Comparison of ENCODE assay signal across 20 cellular contexts in genomic region chr12:54042033-54042432, GRCh38. TPM values are rescaled to one million over a fixed set of nuclear protein-coding genes. Genes with fewer than 3 reads are reported as not detected.
"Had no signal": no experiment of that assay in that cellular context is flagged by ENCODE, and none has a peak within 500 bp of the region (broad histone marks: within the 10 kb centered on the region; RNA-seq: fewer than 3 reads in every experiment).

No MANE protein-coding gene starts in this region.

RNA-seq across cellular contexts. Expression of gene HOXC5, which starts 9.2 kb away (rescaled TPM):
- total RNA-seq: activated B cell treated with CpG ODN at 0.5 μM for 24 hours; activated CD4-positive, alpha-beta memory T cell treated with anti-CD3 and anti-CD28 coated beads for 36 hours; activated CD4-positive, alpha-beta T cell treated with anti-CD3 and anti-CD28 coated beads, Interleukin-2, amount 10 ng/mL, durations not matched to agents 24 days and 14 days; activated CD8-positive, alpha-beta memory T cell treated with anti-CD3 and anti-CD28 coated beads for 36 hours; activated CD8-positive, alpha-beta T cell treated with anti-CD3 and anti-CD28 coated beads for 36 hours; activated naive CD4-positive, alpha-beta T cell treated with anti-CD3 and anti-CD28 coated beads for 36 hours; activated naive CD4-positive, alpha-beta T cell treated with anti-CD3 and anti-CD28 coated beads, Interleukin-2, amount 50 U/mL, for 72 hours; activated naive CD8-positive, alpha-beta T cell treated with anti-CD3 and anti-CD28 coated beads for 36 hours; activated T-cell treated with anti-CD3 and anti-CD28 coated beads, Interleukin-2, amount 50 U/mL, for 4 hours; activated T-cell treated with anti-CD3 and anti-CD28 coated beads, Interleukin-2, amount 50 U/mL, for 72 hours; activated T-helper 1 cell treated with anti-CD3 and anti-CD28 coated beads, Interleukin-12 subunit alpha, Interleukin-12 subunit beta, Interleukin-2, Interleukin-4 antibody, amounts not matched to agents 30 ng/mL and 10 ng/mL and 1 ng/mL, durations not matched to agents 14 hours and 24 hours and 36 hours; activated T-helper 17 cell treated with anti-CD3 and anti-CD28 coated beads, Interleukin-2, amount 50 U/mL, for 72 hours; astrocyte; body of pancreas; cardiac septum; cerebellum; T-cell; T-helper 1 cell treated with Interleukin-12 subunit alpha and Interleukin-12 subunit beta and Interleukin-4 antibody, amounts not matched to agents 30 ng/mL and 1 ng/mL, for 36 hours; T-helper 17 cell; T-helper 2 cell treated with Interferon-gamma antibody and Interleukin-4, amounts not matched to agents 100 ng/mL and 5 ng/mL, for 36 hours had no signal

RNA-seq across cellular contexts. Expression of gene HOXC4, which starts 11.6 kb away (rescaled TPM):
- total RNA-seq: activated CD4-positive, alpha-beta T cell treated with anti-CD3 and anti-CD28 coated beads, Interleukin-2, amount 10 ng/mL, durations not matched to agents 24 days and 14 days; activated T-helper 1 cell treated with anti-CD3 and anti-CD28 coated beads, Interleukin-12 subunit alpha, Interleukin-12 subunit beta, Interleukin-2, Interleukin-4 antibody, amounts not matched to agents 30 ng/mL and 10 ng/mL and 1 ng/mL, durations not matched to agents 14 hours and 24 hours and 36 hours; astrocyte; body of pancreas; cardiac septum; cerebellum; T-helper 17 cell; T-helper 2 cell treated with Interferon-gamma antibody and Interleukin-4, amounts not matched to agents 100 ng/mL and 5 ng/mL, for 36 hours had no signal

RNA-seq across cellular contexts. Expression of gene HOXC6, which starts 13.8 kb away (rescaled TPM):
- total RNA-seq: activated B cell treated with CpG ODN at 0.5 μM for 24 hours; activated CD4-positive, alpha-beta memory T cell treated with anti-CD3 and anti-CD28 coated beads for 36 hours; activated CD4-positive, alpha-beta T cell treated with anti-CD3 and anti-CD28 coated beads, Interleukin-2, amount 10 ng/mL, durations not matched to agents 24 days and 14 days; activated CD8-positive, alpha-beta memory T cell treated with anti-CD3 and anti-CD28 coated beads for 36 hours; activated CD8-positive, alpha-beta T cell treated with anti-CD3 and anti-CD28 coated beads for 36 hours; activated naive CD4-positive, alpha-beta T cell treated with anti-CD3 and anti-CD28 coated beads for 36 hours; activated naive CD4-positive, alpha-beta T cell treated with anti-CD3 and anti-CD28 coated beads, Interleukin-2, amount 50 U/mL, for 72 hours; activated naive CD8-positive, alpha-beta T cell treated with anti-CD3 and anti-CD28 coated beads for 36 hours; activated T-cell treated with anti-CD3 and anti-CD28 coated beads, Interleukin-2, amount 50 U/mL, for 4 hours; activated T-cell treated with anti-CD3 and anti-CD28 coated beads, Interleukin-2, amount 50 U/mL, for 72 hours; activated T-helper 1 cell treated with anti-CD3 and anti-CD28 coated beads, Interleukin-12 subunit alpha, Interleukin-12 subunit beta, Interleukin-2, Interleukin-4 antibody, amounts not matched to agents 30 ng/mL and 10 ng/mL and 1 ng/mL, durations not matched to agents 14 hours and 24 hours and 36 hours; activated T-helper 17 cell treated with anti-CD3 and anti-CD28 coated beads, Interleukin-2, amount 50 U/mL, for 72 hours; astrocyte; body of pancreas; cerebellum; T-cell; T-helper 1 cell treated with Interleukin-12 subunit alpha and Interleukin-12 subunit beta and Interleukin-4 antibody, amounts not matched to agents 30 ng/mL and 1 ng/mL, for 36 hours; T-helper 17 cell; T-helper 2 cell treated with Interferon-gamma antibody and Interleukin-4, amounts not matched to agents 100 ng/mL and 5 ng/mL, for 36 hours had no signal

RNA-seq across cellular contexts. Expression of gene HOXC8, which starts 33.2 kb away (rescaled TPM):
- total RNA-seq: activated B cell treated with CpG ODN at 0.5 μM for 24 hours; activated CD4-positive, alpha-beta memory T cell treated with anti-CD3 and anti-CD28 coated beads for 36 hours; activated CD4-positive, alpha-beta T cell treated with anti-CD3 and anti-CD28 coated beads, Interleukin-2, amount 10 ng/mL, durations not matched to agents 24 days and 14 days; activated CD8-positive, alpha-beta memory T cell treated with anti-CD3 and anti-CD28 coated beads for 36 hours; activated CD8-positive, alpha-beta T cell treated with anti-CD3 and anti-CD28 coated beads for 36 hours; activated naive CD4-positive, alpha-beta T cell treated with anti-CD3 and anti-CD28 coated beads for 36 hours; activated naive CD4-positive, alpha-beta T cell treated with anti-CD3 and anti-CD28 coated beads, Interleukin-2, amount 50 U/mL, for 72 hours; activated naive CD8-positive, alpha-beta T cell treated with anti-CD3 and anti-CD28 coated beads for 36 hours; activated T-cell treated with anti-CD3 and anti-CD28 coated beads, Interleukin-2, amount 50 U/mL, for 4 hours; activated T-cell treated with anti-CD3 and anti-CD28 coated beads, Interleukin-2, amount 50 U/mL, for 72 hours; activated T-helper 1 cell treated with anti-CD3 and anti-CD28 coated beads, Interleukin-12 subunit alpha, Interleukin-12 subunit beta, Interleukin-2, Interleukin-4 antibody, amounts not matched to agents 30 ng/mL and 10 ng/mL and 1 ng/mL, durations not matched to agents 14 hours and 24 hours and 36 hours; activated T-helper 17 cell treated with anti-CD3 and anti-CD28 coated beads, Interleukin-2, amount 50 U/mL, for 72 hours; astrocyte; body of pancreas; cardiac septum; cerebellum; T-cell; T-helper 1 cell treated with Interleukin-12 subunit alpha and Interleukin-12 subunit beta and Interleukin-4 antibody, amounts not matched to agents 30 ng/mL and 1 ng/mL, for 36 hours; T-helper 17 cell; T-helper 2 cell treated with Interferon-gamma antibody and Interleukin-4, amounts not matched to agents 100 ng/mL and 5 ng/mL, for 36 hours had no signal

RNA-seq across cellular contexts. Expression of gene HOXC9, which starts 42.1 kb away (rescaled TPM):
- total RNA-seq: activated B cell treated with CpG ODN at 0.5 μM for 24 hours; activated CD4-positive, alpha-beta memory T cell treated with anti-CD3 and anti-CD28 coated beads for 36 hours; activated CD4-positive, alpha-beta T cell treated with anti-CD3 and anti-CD28 coated beads, Interleukin-2, amount 10 ng/mL, durations not matched to agents 24 days and 14 days; activated CD8-positive, alpha-beta memory T cell treated with anti-CD3 and anti-CD28 coated beads for 36 hours; activated CD8-positive, alpha-beta T cell treated with anti-CD3 and anti-CD28 coated beads for 36 hours; activated naive CD4-positive, alpha-beta T cell treated with anti-CD3 and anti-CD28 coated beads for 36 hours; activated naive CD4-positive, alpha-beta T cell treated with anti-CD3 and anti-CD28 coated beads, Interleukin-2, amount 50 U/mL, for 72 hours; activated naive CD8-positive, alpha-beta T cell treated with anti-CD3 and anti-CD28 coated beads for 36 hours; activated T-cell treated with anti-CD3 and anti-CD28 coated beads, Interleukin-2, amount 50 U/mL, for 4 hours; activated T-cell treated with anti-CD3 and anti-CD28 coated beads, Interleukin-2, amount 50 U/mL, for 72 hours; activated T-helper 1 cell treated with anti-CD3 and anti-CD28 coated beads, Interleukin-12 subunit alpha, Interleukin-12 subunit beta, Interleukin-2, Interleukin-4 antibody, amounts not matched to agents 30 ng/mL and 10 ng/mL and 1 ng/mL, durations not matched to agents 14 hours and 24 hours and 36 hours; activated T-helper 17 cell treated with anti-CD3 and anti-CD28 coated beads, Interleukin-2, amount 50 U/mL, for 72 hours; astrocyte; body of pancreas; cardiac septum; cerebellum; T-cell; T-helper 1 cell treated with Interleukin-12 subunit alpha and Interleukin-12 subunit beta and Interleukin-4 antibody, amounts not matched to agents 30 ng/mL and 1 ng/mL, for 36 hours; T-helper 17 cell; T-helper 2 cell treated with Interferon-gamma antibody and Interleukin-4, amounts not matched to agents 100 ng/mL and 5 ng/mL, for 36 hours had no signal
